ENCODE assay signal across 19 cellular contexts in the genomic region with DNA sequence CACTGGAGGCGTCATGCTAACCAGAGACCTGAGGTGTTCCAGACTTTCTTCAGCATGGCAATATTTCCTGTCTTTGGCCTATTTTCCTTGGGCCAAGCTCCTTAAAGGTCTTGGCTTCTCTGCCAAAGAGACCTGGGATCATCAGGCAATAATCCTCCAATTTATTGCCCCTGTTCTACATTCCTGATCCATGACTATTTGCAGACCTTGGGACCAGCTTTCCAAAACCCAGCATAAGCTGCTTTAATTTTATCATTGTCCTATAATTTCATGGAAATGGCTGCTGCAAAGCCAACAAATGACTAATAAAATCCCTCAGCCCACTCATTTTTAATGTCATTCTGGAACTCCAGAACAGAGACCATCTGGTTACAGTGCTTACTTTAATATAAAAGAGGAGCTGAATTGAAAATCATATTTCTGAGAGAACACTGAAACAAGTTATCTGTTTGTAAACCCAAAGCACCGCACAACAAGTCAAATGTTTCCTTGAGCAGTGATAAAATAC.
DNase-seq lines count a peak whose midpoint lies in the region; ATAC-seq and TF ChIP-seq lines count a peak whose summit lies in the region.
"Had no signal": no experiment of that assay in that cellular context is flagged by ENCODE, and none has a peak within 500 bp of the region (broad histone marks: within the 10 kb centered on the region; RNA-seq: fewer than 3 reads in every experiment).

No MANE protein-coding gene starts in this region.

- TF ChIP-seq POLR2A in gastroesophageal sphincter (IDR thresholded peaks at IDR 0.05) = no peak

- DNase-seq in left ventricle myocardium superior = no peak
- DNase-seq in Right ventricle myocardium superior = no peak
- DNase-seq in GM23248 = peak; percentile 18
- peak; percentile 34 for DNase-seq in fibroblast of mammary gland (ENCODE audit: low read depth)
- DNase-seq in GOT3 (lab: John Stamatoyannopoulos, UW) = no peak
- DNase-seq in MM.1S = no peak
- DNase-seq: Caco-2; CD8-positive, alpha-beta T cell; DMS79 treated with DMSO at 0.1 percent for 48 hours; H9; NCI-H1105; NCI-H1436 treated with DMSO at 0.1 percent for 48 hours; NCI-H1930; NCI-H2107; NCI-H524 treated with DMSO at 0.1 percent for 48 hours; Peyer's patch; SJCRH30 had no signal

- H3K4me3 ChIP-seq in GM23248 (no peak overlapping the region), fibroblast of mammary gland (ENCODE audit: control insufficient read depth, low read depth, low read length) (no peak overlapping the region), gastroesophageal sphincter (no peak overlapping the region), MM.1S (ENCODE audit: low read length) (no peak overlapping the region)
- H3K4me3 ChIP-seq: Peyer's patch, SJCRH30 had no signal

- no peaks in the 10 kb centered on the region for H3K4me1 ChIP-seq in GM23248 (ENCODE audit: insufficient read depth)
- no peaks in the 10 kb centered on the region for H3K4me1 ChIP-seq in gastroesophageal sphincter
- H3K4me1 ChIP-seq in MM.1S (ENCODE audit: low read length) = no peaks in the 10 kb centered on the region
- H3K4me1 ChIP-seq: Caco-2, Peyer's patch, SJCRH30 had no signal

- TF ChIP-seq EP300 in gastroesophageal sphincter (IDR thresholded peaks at IDR 0.05) = no peak

- H3K79me2 ChIP-seq in GM23248 (ENCODE audit: insufficient read depth) (no peaks in the 10 kb centered on the region), MM.1S (ENCODE audit: low read length) (no peaks in the 10 kb centered on the region)

- H3K9me3 ChIP-seq in GM23248 (ENCODE audit: low read depth) = no peaks in the 10 kb centered on the region
- no peaks in the 10 kb centered on the region for H3K9me3 ChIP-seq in gastroesophageal sphincter
- H3K9me3 ChIP-seq in MM.1S (replicated peaks; ENCODE audit: insufficient read depth, low read length) = no peaks in the 10 kb centered on the region
- H3K9me3 ChIP-seq: Caco-2, Peyer's patch, SJCRH30 had no signal

- no peak overlapping the region for H3K9ac ChIP-seq in GM23248
- H3K9ac ChIP-seq in MM.1S (ENCODE audit: low read length) = no peak overlapping the region

- no peaks in the 10 kb centered on the region for H3K36me3 ChIP-seq in GM23248 (ENCODE audit: low read depth)
- no peaks in the 10 kb centered on the region for H3K36me3 ChIP-seq in gastroesophageal sphincter
- H3K36me3 ChIP-seq in MM.1S (replicated peaks; ENCODE audit: insufficient read depth, low read length) = no peaks in the 10 kb centered on the region
- H3K36me3 ChIP-seq: Peyer's patch, SJCRH30 had no signal

- 74 to 82% methylated on average over 2 of the region's 2 CpGs for WGBS in GM23248 (ENCODE audit: low coverage in 1 of 2, low lambda C conversion rate in 2 of 2, missing lambda C conversion rate in 2 of 2), 2 experiments
- WGBS in gastroesophageal sphincter (ENCODE audit: low coverage in 1 of 2), 2 donors = 71 to 75% methylated on average over 1 to 2 of the region's 2 CpGs

- H3K27ac ChIP-seq in GM23248 (no peak overlapping the region), gastroesophageal sphincter (no peak overlapping the region), MM.1S (ENCODE audit: low read length) (no peak overlapping the region)
- H3K27ac ChIP-seq: C4-2B, Peyer's patch, SJCRH30 had no signal

- H3K9me2 ChIP-seq in GM23248 (ENCODE audit: insufficient read depth) (no peaks in the 10 kb centered on the region), MM.1S (replicated peaks; ENCODE audit: insufficient read depth, low read length) (no peaks in the 10 kb centered on the region)

- no peaks in the 10 kb centered on the region for H3K27me3 ChIP-seq in GM23248 (replicated peaks; ENCODE audit: insufficient read depth)
- H3K27me3 ChIP-seq in gastroesophageal sphincter = no peaks in the 10 kb centered on the region
- H3K27me3 ChIP-seq in MM.1S (replicated peaks; ENCODE audit: insufficient read depth, low read length) = no peaks in the 10 kb centered on the region
- H3K27me3 ChIP-seq: Peyer's patch, SJCRH30 had no signal

- H4K20me1 ChIP-seq in GM23248 (ENCODE audit: insufficient read depth) (no peaks in the 10 kb centered on the region), MM.1S (ENCODE audit: insufficient read depth, low read length) (no peaks in the 10 kb centered on the region)

- H3K4me2 ChIP-seq in GM23248 (ENCODE audit: unreplicated experiment) (no peak overlapping the region), MM.1S (ENCODE audit: low read depth, low read length) (no peak overlapping the region)

- H2AFZ ChIP-seq in GM23248 (no peak overlapping the region), MM.1S (ENCODE audit: low read length) (no peak overlapping the region)

- TF ChIP-seq CTCF in fibroblast of mammary gland (conservative IDR thresholded peaks at IDR 0.05; ENCODE audit: control insufficient read depth, insufficient read depth, low read depth, low read length) (no peak), gastroesophageal sphincter (IDR thresholded peaks at IDR 0.05) (no peak), MM.1S (IDR thresholded peaks at IDR 0.05; ENCODE audit: low read length) (no peak)

- in situ Hi-C loops in GM23248 (cut with MboI) = no loop called here

- peak; percentile 52 for ATAC-seq in left ventricle myocardium superior
- ATAC-seq in Right ventricle myocardium superior (ENCODE audit: poor library complexity) = no peak
- ATAC-seq in gastroesophageal sphincter = no peak
- ATAC-seq: CD8-positive, alpha-beta T cell had no signal

- H3F3A ChIP-seq in GM23248 (ENCODE audit: insufficient read depth) (peaks cover 4% of the 10 kb centered on the region; the same call in 1 of the 2 replicates), MM.1S (ENCODE audit: insufficient read depth, low read length) (no peaks in the 10 kb centered on the region)

- intact Hi-C loops in left ventricle myocardium superior (cut with micrococcal nuclease) = loop anchor here (5.0 kb wide), 1 partner anchor 35 kb away; no protein-coding TSS in a partner anchor
- intact Hi-C loops in Right ventricle myocardium superior (cut with DNase I) = no loop called here

Comparison
In these comparisons a context has a peak if more than half of its experiments do, and no peak if none do; other contexts are left out.
1. DNase-seq: peak in GM23248 (single experiment) and fibroblast of mammary gland (single experiment); none in left ventricle myocardium superior (single experiment), Right ventricle myocardium superior (single experiment), GOT3 (single experiment) and MM.1S (single experiment).